ENCODE assay signal across 1 cellular context in the genomic region with DNA sequence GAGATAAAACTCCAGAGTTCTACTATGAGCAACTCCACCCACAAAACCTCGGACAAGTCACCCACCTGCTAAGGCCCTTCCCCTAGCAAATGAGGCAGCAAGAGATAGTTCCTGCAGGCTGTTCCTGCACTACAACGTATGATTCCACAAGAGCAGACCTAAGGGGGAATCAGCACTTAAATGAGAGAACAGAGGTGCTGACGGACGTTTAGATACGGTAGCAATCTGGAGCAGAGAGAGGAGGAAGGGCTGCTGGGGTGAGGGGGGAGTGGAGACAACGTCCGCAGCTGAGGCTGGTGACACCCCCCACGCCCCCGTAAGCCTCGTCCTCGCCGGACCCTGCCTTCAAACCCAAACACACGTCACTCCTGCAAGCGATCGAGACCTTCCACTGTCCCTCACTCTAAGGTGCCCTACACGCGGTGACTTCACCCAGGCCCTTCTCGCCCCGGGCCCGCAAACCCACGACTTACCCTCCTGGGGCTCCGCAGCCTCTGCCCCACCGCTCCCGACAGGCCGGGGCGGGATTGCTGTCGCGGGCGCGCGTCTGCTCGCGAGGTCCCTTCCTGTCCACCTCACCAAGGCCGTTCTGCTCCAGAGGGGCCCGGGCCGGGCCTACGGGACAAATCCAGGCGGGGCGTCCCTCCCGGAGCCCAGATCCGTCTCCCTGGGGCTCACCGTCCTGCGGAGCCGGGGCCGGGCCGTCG.
TF ChIP-seq lines count a peak whose summit lies in the region.

No MANE protein-coding gene starts in this region.

TF ChIP-seq in HepG2, 621 proteins besides CTCF, POLR2A, EP300 and RAD21 (continued from another document and continues in another):
- TF ChIP-seq, protein P1, sequence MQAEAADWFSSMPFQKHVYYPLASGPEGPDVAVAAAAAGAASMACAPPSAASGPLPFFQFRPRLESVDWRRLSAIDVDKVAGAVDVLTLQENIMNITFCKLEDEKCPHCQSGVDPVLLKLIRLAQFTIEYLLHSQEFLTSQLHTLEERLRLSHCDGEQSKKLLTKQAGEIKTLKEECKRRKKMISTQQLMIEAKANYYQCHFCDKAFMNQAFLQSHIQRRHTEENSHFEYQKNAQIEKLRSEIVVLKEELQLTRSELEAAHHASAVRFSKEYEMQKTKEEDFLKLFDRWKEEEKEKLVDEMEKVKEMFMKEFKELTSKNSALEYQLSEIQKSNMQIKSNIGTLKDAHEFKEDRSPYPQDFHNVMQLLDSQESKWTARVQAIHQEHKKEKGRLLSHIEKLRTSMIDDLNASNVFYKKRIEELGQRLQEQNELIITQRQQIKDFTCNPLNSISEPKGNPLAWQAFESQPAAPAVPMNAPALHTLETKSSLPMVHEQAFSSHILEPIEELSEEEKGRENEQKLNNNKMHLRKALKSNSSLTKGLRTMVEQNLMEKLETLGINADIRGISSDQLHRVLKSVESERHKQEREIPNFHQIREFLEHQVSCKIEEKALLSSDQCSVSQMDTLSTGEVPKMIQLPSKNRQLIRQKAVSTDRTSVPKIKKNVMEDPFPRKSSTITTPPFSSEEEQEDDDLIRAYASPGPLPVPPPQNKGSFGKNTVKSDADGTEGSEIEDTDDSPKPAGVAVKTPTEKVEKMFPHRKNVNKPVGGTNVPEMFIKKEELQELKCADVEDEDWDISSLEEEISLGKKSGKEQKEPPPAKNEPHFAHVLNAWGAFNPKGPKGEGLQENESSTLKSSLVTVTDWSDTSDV (CRISPR knock-in tag; IDR thresholded peaks at IDR 0.05) = 0 out of 2 replicates have a peak, but pooled peaks have one; percentile 21
- TF ChIP-seq, protein P2, sequence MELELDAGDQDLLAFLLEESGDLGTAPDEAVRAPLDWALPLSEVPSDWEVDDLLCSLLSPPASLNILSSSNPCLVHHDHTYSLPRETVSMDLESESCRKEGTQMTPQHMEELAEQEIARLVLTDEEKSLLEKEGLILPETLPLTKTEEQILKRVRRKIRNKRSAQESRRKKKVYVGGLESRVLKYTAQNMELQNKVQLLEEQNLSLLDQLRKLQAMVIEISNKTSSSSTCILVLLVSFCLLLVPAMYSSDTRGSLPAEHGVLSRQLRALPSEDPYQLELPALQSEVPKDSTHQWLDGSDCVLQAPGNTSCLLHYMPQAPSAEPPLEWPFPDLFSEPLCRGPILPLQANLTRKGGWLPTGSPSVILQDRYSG (CRISPR knock-in tag; IDR thresholded peaks at IDR 0.05) = no peak
- TF ChIP-seq, protein P3, sequence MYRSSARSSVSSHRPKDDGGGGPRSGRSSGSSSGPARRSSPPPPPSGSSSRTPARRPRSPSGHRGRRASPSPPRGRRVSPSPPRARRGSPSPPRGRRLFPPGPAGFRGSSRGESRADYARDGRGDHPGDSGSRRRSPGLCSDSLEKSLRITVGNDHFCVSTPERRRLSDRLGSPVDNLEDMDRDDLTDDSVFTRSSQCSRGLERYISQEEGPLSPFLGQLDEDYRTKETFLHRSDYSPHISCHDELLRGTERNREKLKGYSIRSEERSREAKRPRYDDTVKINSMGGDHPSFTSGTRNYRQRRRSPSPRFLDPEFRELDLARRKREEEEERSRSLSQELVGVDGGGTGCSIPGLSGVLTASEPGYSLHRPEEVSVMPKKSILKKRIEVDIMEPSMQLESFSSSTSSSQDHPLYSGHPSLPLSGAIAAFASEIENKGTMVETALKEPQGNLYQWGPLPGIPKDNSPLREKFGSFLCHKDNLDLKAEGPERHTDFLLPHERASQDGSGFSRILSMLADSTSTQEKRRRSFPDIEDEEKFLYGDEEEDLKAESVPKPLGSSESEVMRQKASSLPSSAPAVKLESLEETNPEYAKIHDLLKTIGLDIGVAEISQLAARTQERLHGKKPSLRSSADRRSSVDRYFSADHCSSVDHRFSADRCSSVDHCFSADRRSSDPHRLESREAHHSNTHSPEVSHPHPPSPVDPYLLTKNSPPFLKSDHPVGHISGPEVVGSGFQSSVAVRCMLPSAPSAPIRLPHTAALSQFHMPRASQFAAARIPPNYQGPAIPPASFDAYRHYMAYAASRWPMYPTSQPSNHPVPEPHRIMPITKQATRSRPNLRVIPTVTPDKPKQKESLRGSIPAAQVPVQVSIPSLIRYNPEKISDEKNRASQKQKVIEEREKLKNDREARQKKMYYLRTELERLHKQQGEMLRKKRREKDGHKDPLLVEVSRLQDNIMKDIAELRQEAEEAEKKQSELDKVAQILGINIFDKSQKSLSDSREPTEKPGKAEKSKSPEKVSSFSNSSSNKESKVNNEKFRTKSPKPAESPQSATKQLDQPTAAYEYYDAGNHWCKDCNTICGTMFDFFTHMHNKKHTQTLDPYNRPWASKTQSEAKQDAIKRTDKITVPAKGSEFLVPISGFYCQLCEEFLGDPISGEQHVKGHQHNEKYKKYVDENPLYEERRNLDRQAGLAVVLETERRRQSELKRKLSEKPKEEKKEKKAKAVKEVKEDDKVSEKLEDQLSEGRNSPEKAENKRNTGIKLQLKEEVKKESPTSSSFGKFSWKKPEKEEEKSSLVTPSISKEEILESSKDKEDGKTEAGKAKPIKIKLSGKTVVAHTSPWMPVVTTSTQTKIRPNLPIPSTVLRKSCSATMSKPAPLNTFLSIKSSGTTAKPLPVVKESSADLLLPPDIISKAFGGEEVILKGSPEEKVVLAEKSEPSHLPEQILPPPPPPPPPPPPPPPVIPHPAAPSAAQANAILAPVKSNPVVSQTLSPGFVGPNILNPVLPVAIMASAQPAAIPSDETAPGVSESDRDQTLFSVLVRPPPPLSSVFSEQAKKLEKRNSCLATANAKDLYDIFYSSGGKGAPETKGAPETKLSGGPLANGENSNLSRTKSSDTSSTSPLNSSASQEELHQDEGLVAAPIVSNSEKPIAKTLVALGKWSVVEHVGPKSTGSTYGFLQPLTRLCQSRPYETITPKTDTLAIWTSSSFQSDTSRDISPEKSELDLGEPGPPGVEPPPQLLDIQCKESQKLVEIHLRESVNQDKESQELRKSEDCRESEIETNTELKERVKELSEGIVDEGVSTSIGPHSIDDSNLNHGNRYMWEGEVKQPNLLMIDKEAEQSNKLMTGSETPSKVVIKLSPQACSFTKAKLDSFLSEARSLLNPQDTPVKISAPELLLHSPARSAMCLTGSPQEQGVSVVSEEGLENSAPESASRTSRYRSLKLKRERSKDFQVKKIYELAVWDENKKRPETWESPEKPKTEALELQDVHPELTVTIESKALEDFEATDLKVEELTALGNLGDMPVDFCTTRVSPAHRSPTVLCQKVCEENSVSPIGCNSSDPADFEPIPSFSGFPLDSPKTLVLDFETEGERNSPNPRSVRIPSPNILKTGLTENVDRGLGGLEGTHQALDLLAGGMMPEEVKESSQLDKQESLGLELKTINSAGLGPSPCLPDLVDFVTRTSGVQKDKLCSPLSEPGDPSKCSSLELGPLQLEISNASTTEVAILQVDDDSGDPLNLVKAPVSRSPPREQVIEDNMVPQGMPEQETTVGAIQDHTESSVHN (CRISPR knock-in tag; IDR thresholded peaks at IDR 0.05) = no peak
- TF ChIP-seq TBL1XR1 (IDR thresholded peaks at IDR 0.05; ENCODE audit: borderline replicate concordance, low read length, partially characterized antibody) (no peak), CCAR2 (optimal IDR thresholded peaks at IDR 0.05; ENCODE audit: low read depth, low read length) (no peak), SRY (CRISPR knock-in tag; IDR thresholded peaks at IDR 0.05) (0 out of 2 replicates have a peak, but pooled peaks have one; percentile 63), NR2F2 (IDR thresholded peaks at IDR 0.05; ENCODE audit: borderline replicate concordance, low read depth) (no peak), ZNF446 (CRISPR knock-in tag; IDR thresholded peaks at IDR 0.05) (no peak), TCF7 (IDR thresholded peaks at IDR 0.05; ENCODE audit: low read depth) (no peak), PHF5A (CRISPR knock-in tag; IDR thresholded peaks at IDR 0.05; ENCODE audit: low read depth, unreplicated experiment) (no peak), GATAD1 (CRISPR knock-in tag; IDR thresholded peaks at IDR 0.05) (no peak), ZFP1 (CRISPR knock-in tag; IDR thresholded peaks at IDR 0.05) (no peak), KLF13 (CRISPR knock-in tag; IDR thresholded peaks at IDR 0.05) (no peak), NR1H2 (CRISPR knock-in tag; IDR thresholded peaks at IDR 0.05; ENCODE audit: borderline replicate concordance, low read depth) (no peak), MAZ (IDR thresholded peaks at IDR 0.05; ENCODE audit: borderline replicate concordance, low read depth, low read length) (no peak), MAZ (CRISPR knock-in tag; IDR thresholded peaks at IDR 0.05; ENCODE audit: low read depth) (no peak), AGO2 (optimal IDR thresholded peaks at IDR 0.05; ENCODE audit: low read depth, low read length) (peak; percentile 53), ARNT (IDR thresholded peaks at IDR 0.05) (no peak), ZNF12 (CRISPR knock-in tag; IDR thresholded peaks at IDR 0.05) (no peak), ZNF850 (CRISPR knock-in tag; conservative IDR thresholded peaks at IDR 0.05) (0 out of 2 replicates have a peak, but pooled peaks have one; percentile 11)
- TF ChIP-seq, protein P4, sequence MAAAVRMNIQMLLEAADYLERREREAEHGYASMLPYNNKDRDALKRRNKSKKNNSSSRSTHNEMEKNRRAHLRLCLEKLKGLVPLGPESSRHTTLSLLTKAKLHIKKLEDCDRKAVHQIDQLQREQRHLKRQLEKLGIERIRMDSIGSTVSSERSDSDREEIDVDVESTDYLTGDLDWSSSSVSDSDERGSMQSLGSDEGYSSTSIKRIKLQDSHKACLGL (CRISPR knock-in tag; IDR thresholded peaks at IDR 0.05) = no peak
- TF ChIP-seq, protein P5, sequence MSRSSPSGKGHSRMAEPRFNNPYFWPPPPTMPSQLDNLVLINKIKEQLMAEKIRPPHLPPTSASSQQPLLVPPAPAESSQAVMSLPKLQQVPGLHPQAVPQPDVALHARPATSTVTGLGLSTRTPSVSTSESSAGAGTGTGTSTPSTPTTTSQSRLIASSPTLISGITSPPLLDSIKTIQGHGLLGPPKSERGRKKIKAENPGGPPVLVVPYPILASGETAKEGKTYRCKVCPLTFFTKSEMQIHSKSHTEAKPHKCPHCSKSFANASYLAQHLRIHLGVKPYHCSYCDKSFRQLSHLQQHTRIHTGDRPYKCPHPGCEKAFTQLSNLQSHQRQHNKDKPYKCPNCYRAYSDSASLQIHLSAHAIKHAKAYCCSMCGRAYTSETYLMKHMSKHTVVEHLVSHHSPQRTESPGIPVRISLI (CRISPR knock-in tag; IDR thresholded peaks at IDR 0.05; ENCODE audit: borderline replicate concordance) = no peak
- TF ChIP-seq, protein P6, sequence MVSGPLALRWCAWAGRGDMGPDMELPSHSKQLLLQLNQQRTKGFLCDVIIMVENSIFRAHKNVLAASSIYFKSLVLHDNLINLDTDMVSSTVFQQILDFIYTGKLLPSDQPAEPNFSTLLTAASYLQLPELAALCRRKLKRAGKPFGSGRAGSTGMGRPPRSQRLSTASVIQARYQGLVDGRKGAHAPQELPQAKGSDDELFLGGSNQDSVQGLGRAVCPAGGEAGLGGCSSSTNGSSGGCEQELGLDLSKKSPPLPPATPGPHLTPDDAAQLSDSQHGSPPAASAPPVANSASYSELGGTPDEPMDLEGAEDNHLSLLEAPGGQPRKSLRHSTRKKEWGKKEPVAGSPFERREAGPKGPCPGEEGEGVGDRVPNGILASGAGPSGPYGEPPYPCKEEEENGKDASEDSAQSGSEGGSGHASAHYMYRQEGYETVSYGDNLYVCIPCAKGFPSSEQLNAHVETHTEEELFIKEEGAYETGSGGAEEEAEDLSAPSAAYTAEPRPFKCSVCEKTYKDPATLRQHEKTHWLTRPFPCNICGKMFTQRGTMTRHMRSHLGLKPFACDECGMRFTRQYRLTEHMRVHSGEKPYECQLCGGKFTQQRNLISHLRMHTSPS (CRISPR knock-in tag; IDR thresholded peaks at IDR 0.05; ENCODE audit: low read depth) = no peak
- TF ChIP-seq, protein P7, sequence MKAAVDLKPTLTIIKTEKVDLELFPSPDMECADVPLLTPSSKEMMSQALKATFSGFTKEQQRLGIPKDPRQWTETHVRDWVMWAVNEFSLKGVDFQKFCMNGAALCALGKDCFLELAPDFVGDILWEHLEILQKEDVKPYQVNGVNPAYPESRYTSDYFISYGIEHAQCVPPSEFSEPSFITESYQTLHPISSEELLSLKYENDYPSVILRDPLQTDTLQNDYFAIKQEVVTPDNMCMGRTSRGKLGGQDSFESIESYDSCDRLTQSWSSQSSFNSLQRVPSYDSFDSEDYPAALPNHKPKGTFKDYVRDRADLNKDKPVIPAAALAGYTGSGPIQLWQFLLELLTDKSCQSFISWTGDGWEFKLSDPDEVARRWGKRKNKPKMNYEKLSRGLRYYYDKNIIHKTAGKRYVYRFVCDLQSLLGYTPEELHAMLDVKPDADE (CRISPR knock-in tag; IDR thresholded peaks at IDR 0.05) = no peak
- TF ChIP-seq, protein P8, sequence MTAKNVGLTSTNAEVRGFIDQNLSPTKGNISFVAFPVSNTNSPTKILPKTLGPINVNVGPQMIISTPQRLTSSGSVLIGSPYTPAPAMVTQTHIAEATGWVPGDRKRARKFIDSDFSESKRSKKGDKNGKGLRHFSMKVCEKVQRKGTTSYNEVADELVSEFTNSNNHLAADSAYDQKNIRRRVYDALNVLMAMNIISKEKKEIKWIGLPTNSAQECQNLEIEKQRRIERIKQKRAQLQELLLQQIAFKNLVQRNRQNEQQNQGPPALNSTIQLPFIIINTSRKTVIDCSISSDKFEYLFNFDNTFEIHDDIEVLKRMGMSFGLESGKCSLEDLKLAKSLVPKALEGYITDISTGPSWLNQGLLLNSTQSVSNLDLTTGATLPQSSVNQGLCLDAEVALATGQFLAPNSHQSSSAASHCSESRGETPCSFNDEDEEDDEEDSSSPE (CRISPR knock-in tag; IDR thresholded peaks at IDR 0.05) = no peak
- TF ChIP-seq, protein P9, sequence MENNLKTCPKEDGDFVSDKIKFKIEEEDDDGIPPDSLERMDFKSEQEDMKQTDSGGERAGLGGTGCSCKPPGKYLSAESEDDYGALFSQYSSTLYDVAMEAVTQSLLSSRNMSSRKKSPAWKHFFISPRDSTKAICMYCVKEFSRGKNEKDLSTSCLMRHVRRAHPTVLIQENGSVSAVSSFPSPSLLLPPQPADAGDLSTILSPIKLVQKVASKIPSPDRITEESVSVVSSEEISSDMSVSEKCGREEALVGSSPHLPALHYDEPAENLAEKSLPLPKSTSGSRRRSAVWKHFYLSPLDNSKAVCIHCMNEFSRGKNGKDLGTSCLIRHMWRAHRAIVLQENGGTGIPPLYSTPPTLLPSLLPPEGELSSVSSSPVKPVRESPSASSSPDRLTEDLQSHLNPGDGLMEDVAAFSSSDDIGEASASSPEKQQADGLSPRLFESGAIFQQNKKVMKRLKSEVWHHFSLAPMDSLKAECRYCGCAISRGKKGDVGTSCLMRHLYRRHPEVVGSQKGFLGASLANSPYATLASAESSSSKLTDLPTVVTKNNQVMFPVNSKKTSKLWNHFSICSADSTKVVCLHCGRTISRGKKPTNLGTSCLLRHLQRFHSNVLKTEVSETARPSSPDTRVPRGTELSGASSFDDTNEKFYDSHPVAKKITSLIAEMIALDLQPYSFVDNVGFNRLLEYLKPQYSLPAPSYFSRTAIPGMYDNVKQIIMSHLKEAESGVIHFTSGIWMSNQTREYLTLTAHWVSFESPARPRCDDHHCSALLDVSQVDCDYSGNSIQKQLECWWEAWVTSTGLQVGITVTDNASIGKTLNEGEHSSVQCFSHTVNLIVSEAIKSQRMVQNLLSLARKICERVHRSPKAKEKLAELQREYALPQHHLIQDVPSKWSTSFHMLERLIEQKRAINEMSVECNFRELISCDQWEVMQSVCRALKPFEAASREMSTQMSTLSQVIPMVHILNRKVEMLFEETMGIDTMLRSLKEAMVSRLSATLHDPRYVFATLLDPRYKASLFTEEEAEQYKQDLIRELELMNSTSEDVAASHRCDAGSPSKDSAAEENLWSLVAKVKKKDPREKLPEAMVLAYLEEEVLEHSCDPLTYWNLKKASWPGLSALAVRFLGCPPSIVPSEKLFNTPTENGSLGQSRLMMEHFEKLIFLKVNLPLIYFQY (CRISPR knock-in tag; IDR thresholded peaks at IDR 0.05; ENCODE audit: borderline replicate concordance) = no peak
